ENCODE assay signal across 1 cellular context in the genomic region with DNA sequence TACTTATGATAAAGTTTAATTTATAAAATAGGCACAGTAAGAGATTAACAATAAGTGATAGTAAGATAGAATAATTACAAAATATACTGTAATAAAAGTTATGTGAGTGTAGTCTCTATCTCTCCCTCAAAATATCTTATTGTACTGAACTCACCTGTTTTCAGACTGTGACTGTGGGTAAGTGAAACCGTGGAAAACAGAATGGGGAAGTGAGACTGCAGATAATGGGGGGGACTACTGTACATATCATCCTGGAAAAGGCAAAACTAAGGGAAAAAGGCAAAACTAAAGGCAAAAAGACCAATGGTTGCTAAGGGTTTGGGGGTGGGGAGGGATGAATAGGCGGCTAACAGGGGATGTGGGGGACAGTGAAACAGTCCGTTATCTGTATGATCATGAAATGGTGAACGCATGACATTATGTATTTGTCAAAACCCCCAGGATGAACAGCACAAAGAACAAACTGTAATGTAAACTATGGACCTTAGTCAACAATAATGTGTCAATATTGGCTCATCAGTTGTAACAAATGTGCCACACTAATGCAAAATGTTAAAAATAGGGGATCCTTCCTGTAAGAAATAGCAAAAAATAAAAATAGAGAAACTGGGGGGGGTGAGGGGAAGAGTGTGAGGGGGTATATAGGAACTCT.
A peak's percentile ranks its signal among the peaks of the same experiment; 100 is the strongest.
TF ChIP-seq lines count a peak whose summit lies in the region.

No MANE protein-coding gene starts in this region.

TF ChIP-seq in HepG2, 621 proteins besides CTCF, POLR2A, EP300 and RAD21 (continued from another document):
- TF ChIP-seq SOX13 (IDR thresholded peaks at IDR 0.05) (no peak), SOX13 (CRISPR knock-in tag; conservative IDR thresholded peaks at IDR 0.05 in 1 of 2, IDR thresholded peaks at IDR 0.05 in 1 of 2) (peak in 1 of 2 experiments; percentile 52; a peak in 1 of 4 replicates), FOXA3 (CRISPR knock-in tag; IDR thresholded peaks at IDR 0.05) (peak; percentile 79), ZMYM3 (CRISPR knock-in tag; IDR thresholded peaks at IDR 0.05) (no peak), ZNF24 (IDR thresholded peaks at IDR 0.05) (no peak), MTA1 (CRISPR knock-in tag; IDR thresholded peaks at IDR 0.05; ENCODE audit: borderline replicate concordance) (no peak), ZNF253 (CRISPR knock-in tag; IDR thresholded peaks at IDR 0.05; ENCODE audit: borderline replicate concordance) (no peak), HOXA7 (CRISPR knock-in tag; IDR thresholded peaks at IDR 0.05) (no peak), FOXP1 (IDR thresholded peaks at IDR 0.05) (no peak), FOXP1 (CRISPR knock-in tag; IDR thresholded peaks at IDR 0.05) (peak; percentile 44), PCBP2 (optimal IDR thresholded peaks at IDR 0.05; ENCODE audit: low read depth, low read length, poor library complexity, severe bottlenecking) (no peak), SOX6 (IDR thresholded peaks at IDR 0.05) (no peak), SOX6 (CRISPR knock-in tag; IDR thresholded peaks at IDR 0.05) (peak; percentile 51; the same call in 1 of the 2 replicates), FIP1L1 (IDR thresholded peaks at IDR 0.05; ENCODE audit: borderline replicate concordance, insufficient read depth, low read depth, low read length) (no peak), ISL2 (CRISPR knock-in tag; IDR thresholded peaks at IDR 0.05) (no peak), ZNF75D (CRISPR knock-in tag; IDR thresholded peaks at IDR 0.05; ENCODE audit: borderline replicate concordance) (no peak), GATAD2A (CRISPR knock-in tag; IDR thresholded peaks at IDR 0.05) (peak; percentile 43), ZNF724P (CRISPR knock-in tag; IDR thresholded peaks at IDR 0.05; ENCODE audit: borderline replicate concordance) (no peak), ZNF496 (CRISPR knock-in tag; IDR thresholded peaks at IDR 0.05; ENCODE audit: insufficient replicate concordance) (no peak), JUND (CRISPR knock-in tag; IDR thresholded peaks at IDR 0.05) (no peak), SYNCRIP (IDR thresholded peaks at IDR 0.05; ENCODE audit: insufficient read depth, low read depth, low read length) (no peak), SRY (CRISPR knock-in tag; IDR thresholded peaks at IDR 0.05) (no peak), TMF1 (CRISPR knock-in tag; IDR thresholded peaks at IDR 0.05; ENCODE audit: low read depth) (no peak), ZBTB3 (CRISPR knock-in tag; IDR thresholded peaks at IDR 0.05; ENCODE audit: borderline replicate concordance, low read depth) (no peak), ATRX (CRISPR knock-in tag; IDR thresholded peaks at IDR 0.05; ENCODE audit: borderline replicate concordance) (no peak), SOX5 (CRISPR knock-in tag; IDR thresholded peaks at IDR 0.05; ENCODE audit: borderline replicate concordance) (peak; percentile 50; the same call in 1 of the 2 replicates), FOXA1 (IDR thresholded peaks at IDR 0.05) (peak; percentile 36; the same call in 1 of the 2 replicates), FOXA1 (CRISPR knock-in tag; IDR thresholded peaks at IDR 0.05) (no peak), GZF1 (CRISPR knock-in tag; IDR thresholded peaks at IDR 0.05) (no peak), SPEN (CRISPR knock-in tag; IDR thresholded peaks at IDR 0.05; ENCODE audit: low read depth) (no peak), SRSF9 (IDR thresholded peaks at IDR 0.05; ENCODE audit: borderline replicate concordance, insufficient read depth, low read depth, low read length, poor library complexity, severe bottlenecking) (no peak), ZFP41 (CRISPR knock-in tag; IDR thresholded peaks at IDR 0.05; ENCODE audit: borderline replicate concordance) (no peak), KDM3A (CRISPR knock-in tag; IDR thresholded peaks at IDR 0.05; ENCODE audit: low read depth) (no peak)
- TF ChIP-seq, protein P1, sequence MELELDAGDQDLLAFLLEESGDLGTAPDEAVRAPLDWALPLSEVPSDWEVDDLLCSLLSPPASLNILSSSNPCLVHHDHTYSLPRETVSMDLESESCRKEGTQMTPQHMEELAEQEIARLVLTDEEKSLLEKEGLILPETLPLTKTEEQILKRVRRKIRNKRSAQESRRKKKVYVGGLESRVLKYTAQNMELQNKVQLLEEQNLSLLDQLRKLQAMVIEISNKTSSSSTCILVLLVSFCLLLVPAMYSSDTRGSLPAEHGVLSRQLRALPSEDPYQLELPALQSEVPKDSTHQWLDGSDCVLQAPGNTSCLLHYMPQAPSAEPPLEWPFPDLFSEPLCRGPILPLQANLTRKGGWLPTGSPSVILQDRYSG (CRISPR knock-in tag; IDR thresholded peaks at IDR 0.05) = no peak
- TF ChIP-seq, protein P2, sequence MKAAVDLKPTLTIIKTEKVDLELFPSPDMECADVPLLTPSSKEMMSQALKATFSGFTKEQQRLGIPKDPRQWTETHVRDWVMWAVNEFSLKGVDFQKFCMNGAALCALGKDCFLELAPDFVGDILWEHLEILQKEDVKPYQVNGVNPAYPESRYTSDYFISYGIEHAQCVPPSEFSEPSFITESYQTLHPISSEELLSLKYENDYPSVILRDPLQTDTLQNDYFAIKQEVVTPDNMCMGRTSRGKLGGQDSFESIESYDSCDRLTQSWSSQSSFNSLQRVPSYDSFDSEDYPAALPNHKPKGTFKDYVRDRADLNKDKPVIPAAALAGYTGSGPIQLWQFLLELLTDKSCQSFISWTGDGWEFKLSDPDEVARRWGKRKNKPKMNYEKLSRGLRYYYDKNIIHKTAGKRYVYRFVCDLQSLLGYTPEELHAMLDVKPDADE (CRISPR knock-in tag; IDR thresholded peaks at IDR 0.05) = no peak
- TF ChIP-seq, protein P3, sequence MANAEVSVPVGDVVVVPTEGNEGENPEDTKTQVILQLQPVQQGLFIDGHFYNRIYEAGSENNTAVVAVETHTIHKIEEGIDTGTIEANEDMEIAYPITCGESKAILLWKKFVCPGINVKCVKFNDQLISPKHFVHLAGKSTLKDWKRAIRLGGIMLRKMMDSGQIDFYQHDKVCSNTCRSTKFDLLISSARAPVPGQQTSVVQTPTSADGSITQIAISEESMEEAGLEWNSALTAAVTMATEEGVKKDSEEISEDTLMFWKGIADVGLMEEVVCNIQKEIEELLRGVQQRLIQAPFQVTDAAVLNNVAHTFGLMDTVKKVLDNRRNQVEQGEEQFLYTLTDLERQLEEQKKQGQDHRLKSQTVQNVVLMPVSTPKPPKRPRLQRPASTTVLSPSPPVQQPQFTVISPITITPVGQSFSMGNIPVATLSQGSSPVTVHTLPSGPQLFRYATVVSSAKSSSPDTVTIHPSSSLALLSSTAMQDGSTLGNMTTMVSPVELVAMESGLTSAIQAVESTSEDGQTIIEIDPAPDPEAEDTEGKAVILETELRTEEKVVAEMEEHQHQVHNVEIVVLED (CRISPR knock-in tag; IDR thresholded peaks at IDR 0.05; ENCODE audit: borderline replicate concordance) = no peak
- TF ChIP-seq, protein P4, sequence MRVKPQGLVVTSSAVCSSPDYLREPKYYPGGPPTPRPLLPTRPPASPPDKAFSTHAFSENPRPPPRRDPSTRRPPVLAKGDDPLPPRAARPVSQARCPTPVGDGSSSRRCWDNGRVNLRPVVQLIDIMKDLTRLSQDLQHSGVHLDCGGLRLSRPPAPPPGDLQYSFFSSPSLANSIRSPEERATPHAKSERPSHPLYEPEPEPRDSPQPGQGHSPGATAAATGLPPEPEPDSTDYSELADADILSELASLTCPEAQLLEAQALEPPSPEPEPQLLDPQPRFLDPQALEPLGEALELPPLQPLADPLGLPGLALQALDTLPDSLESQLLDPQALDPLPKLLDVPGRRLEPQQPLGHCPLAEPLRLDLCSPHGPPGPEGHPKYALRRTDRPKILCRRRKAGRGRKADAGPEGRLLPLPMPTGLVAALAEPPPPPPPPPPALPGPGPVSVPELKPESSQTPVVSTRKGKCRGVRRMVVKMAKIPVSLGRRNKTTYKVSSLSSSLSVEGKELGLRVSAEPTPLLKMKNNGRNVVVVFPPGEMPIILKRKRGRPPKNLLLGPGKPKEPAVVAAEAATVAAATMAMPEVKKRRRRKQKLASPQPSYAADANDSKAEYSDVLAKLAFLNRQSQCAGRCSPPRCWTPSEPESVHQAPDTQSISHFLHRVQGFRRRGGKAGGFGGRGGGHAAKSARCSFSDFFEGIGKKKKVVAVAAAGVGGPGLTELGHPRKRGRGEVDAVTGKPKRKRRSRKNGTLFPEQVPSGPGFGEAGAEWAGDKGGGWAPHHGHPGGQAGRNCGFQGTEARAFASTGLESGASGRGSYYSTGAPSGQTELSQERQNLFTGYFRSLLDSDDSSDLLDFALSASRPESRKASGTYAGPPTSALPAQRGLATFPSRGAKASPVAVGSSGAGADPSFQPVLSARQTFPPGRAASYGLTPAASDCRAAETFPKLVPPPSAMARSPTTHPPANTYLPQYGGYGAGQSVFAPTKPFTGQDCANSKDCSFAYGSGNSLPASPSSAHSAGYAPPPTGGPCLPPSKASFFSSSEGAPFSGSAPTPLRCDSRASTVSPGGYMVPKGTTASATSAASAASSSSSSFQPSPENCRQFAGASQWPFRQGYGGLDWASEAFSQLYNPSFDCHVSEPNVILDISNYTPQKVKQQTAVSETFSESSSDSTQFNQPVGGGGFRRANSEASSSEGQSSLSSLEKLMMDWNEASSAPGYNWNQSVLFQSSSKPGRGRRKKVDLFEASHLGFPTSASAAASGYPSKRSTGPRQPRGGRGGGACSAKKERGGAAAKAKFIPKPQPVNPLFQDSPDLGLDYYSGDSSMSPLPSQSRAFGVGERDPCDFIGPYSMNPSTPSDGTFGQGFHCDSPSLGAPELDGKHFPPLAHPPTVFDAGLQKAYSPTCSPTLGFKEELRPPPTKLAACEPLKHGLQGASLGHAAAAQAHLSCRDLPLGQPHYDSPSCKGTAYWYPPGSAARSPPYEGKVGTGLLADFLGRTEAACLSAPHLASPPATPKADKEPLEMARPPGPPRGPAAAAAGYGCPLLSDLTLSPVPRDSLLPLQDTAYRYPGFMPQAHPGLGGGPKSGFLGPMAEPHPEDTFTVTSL (CRISPR knock-in tag; IDR thresholded peaks at IDR 0.05; ENCODE audit: borderline replicate concordance) = peak; percentile 61; the same call in 1 of the 2 replicates
- TF ChIP-seq, protein P5, sequence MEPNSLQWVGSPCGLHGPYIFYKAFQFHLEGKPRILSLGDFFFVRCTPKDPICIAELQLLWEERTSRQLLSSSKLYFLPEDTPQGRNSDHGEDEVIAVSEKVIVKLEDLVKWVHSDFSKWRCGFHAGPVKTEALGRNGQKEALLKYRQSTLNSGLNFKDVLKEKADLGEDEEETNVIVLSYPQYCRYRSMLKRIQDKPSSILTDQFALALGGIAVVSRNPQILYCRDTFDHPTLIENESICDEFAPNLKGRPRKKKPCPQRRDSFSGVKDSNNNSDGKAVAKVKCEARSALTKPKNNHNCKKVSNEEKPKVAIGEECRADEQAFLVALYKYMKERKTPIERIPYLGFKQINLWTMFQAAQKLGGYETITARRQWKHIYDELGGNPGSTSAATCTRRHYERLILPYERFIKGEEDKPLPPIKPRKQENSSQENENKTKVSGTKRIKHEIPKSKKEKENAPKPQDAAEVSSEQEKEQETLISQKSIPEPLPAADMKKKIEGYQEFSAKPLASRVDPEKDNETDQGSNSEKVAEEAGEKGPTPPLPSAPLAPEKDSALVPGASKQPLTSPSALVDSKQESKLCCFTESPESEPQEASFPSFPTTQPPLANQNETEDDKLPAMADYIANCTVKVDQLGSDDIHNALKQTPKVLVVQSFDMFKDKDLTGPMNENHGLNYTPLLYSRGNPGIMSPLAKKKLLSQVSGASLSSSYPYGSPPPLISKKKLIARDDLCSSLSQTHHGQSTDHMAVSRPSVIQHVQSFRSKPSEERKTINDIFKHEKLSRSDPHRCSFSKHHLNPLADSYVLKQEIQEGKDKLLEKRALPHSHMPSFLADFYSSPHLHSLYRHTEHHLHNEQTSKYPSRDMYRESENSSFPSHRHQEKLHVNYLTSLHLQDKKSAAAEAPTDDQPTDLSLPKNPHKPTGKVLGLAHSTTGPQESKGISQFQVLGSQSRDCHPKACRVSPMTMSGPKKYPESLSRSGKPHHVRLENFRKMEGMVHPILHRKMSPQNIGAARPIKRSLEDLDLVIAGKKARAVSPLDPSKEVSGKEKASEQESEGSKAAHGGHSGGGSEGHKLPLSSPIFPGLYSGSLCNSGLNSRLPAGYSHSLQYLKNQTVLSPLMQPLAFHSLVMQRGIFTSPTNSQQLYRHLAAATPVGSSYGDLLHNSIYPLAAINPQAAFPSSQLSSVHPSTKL (CRISPR knock-in tag; IDR thresholded peaks at IDR 0.05) = peak; percentile 64
- TF ChIP-seq, protein P6, sequence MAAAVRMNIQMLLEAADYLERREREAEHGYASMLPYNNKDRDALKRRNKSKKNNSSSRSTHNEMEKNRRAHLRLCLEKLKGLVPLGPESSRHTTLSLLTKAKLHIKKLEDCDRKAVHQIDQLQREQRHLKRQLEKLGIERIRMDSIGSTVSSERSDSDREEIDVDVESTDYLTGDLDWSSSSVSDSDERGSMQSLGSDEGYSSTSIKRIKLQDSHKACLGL (CRISPR knock-in tag; IDR thresholded peaks at IDR 0.05) = no peak
- TF ChIP-seq, protein P7, sequence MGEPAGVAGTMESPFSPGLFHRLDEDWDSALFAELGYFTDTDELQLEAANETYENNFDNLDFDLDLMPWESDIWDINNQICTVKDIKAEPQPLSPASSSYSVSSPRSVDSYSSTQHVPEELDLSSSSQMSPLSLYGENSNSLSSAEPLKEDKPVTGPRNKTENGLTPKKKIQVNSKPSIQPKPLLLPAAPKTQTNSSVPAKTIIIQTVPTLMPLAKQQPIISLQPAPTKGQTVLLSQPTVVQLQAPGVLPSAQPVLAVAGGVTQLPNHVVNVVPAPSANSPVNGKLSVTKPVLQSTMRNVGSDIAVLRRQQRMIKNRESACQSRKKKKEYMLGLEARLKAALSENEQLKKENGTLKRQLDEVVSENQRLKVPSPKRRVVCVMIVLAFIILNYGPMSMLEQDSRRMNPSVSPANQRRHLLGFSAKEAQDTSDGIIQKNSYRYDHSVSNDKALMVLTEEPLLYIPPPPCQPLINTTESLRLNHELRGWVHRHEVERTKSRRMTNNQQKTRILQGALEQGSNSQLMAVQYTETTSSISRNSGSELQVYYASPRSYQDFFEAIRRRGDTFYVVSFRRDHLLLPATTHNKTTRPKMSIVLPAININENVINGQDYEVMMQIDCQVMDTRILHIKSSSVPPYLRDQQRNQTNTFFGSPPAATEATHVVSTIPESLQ (CRISPR knock-in tag; conservative IDR thresholded peaks at IDR 0.05) = no peak
- TF ChIP-seq, protein P8, sequence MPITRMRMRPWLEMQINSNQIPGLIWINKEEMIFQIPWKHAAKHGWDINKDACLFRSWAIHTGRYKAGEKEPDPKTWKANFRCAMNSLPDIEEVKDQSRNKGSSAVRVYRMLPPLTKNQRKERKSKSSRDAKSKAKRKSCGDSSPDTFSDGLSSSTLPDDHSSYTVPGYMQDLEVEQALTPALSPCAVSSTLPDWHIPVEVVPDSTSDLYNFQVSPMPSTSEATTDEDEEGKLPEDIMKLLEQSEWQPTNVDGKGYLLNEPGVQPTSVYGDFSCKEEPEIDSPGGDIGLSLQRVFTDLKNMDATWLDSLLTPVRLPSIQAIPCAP (CRISPR knock-in tag; IDR thresholded peaks at IDR 0.05; ENCODE audit: low read depth) = no peak
TF ChIP-seq in HepG2: peak in this region for 9.
